ENCODE assay signal across 20 cellular contexts in the genomic region with DNA sequence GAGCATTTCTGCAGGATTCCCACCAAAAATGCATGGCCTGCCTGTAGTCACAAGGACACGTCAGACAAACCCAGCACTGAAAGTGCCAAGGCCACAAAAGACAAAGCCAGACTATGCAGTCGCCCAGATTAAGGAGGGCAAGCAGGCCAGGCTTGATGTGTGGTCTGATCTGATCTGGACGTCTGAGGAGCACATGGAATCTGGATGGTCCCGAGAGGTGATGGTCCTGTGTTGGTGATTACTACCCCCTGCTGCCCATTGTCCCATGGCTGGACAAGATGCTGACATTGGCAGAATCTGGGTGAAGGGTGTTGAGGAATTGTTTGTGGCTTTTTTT. TPM values are rescaled to one million over a fixed set of nuclear protein-coding genes. Genes with fewer than 3 reads are reported as not detected.
DNase-seq lines count a peak whose midpoint lies in the region; ATAC-seq, FAIRE-seq and TF ChIP-seq lines count a peak whose summit lies in the region.
"Had no signal": no experiment of that assay in that cellular context is flagged by ENCODE, and none has a peak within 500 bp of the region (broad histone marks: within the 10 kb centered on the region; RNA-seq: fewer than 3 reads in every experiment).

No MANE protein-coding gene starts in this region.

- H3K4me3 Mint-ChIP-seq in activated T-cell treated with anti-CD3 and anti-CD28 coated beads, Interleukin-2, amount 50 U/mL, for 24 hours = no peak overlapping the region

- no peak overlapping the region for H3K4me3 ChIP-seq in stomach

- peaks cover 16% of the 10 kb centered on the region for H3K36me3 Mint-ChIP-seq in activated T-cell treated with anti-CD3 and anti-CD28 coated beads, Interleukin-2, amount 50 U/mL, for 24 hours (ENCODE audit: low read depth)

- WGBS in stomach, 5 donors = 79 to 98% (median 89%) methylated on average over 4 of the region's 4 CpGs

- H3K36me3 ChIP-seq in stomach = peaks cover 2 to 78% (median 59%) of the 10 kb centered on the region in 4 donors

- H3K4me1 Mint-ChIP-seq in activated T-cell treated with anti-CD3 and anti-CD28 coated beads, Interleukin-2, amount 50 U/mL, for 24 hours (ENCODE audit: low read depth) = no peaks in the 10 kb centered on the region

- TF ChIP-seq CTCF in D721Med (IDR thresholded peaks at IDR 0.05; ENCODE audit: insufficient read depth, missing control alignments) (no peak), stomach (IDR thresholded peaks at IDR 0.05) (no peak)

- no peaks in the 10 kb centered on the region for H3K9me3 ChIP-seq in stomach
- H3K9me3 ChIP-seq: Caco-2 had no signal

- H3K4me1 ChIP-seq in stomach = no peaks in the 10 kb centered on the region
- H3K4me1 ChIP-seq: Caco-2 had no signal

- TF ChIP-seq EP300 in stomach (IDR thresholded peaks at IDR 0.05) = no peak

- TF ChIP-seq POLR2A in stomach (IDR thresholded peaks at IDR 0.05) = no peak

- H3K27ac ChIP-seq in stomach = no peak overlapping the region
- H3K27ac ChIP-seq: HL-60 had no signal

- H3K27ac Mint-ChIP-seq in activated T-cell treated with anti-CD3 and anti-CD28 coated beads, Interleukin-2, amount 50 U/mL, for 24 hours = no peak overlapping the region

- no peaks in the 10 kb centered on the region for H3K9me3 Mint-ChIP-seq in activated T-cell treated with anti-CD3 and anti-CD28 coated beads, Interleukin-2, amount 50 U/mL, for 24 hours

- no peak for FAIRE-seq in D721Med (lab: Jason Lieb, UNC)
- FAIRE-seq: GM12891 had no signal

- no peak for ATAC-seq in GM19395 (IDR thresholded peaks at IDR 0.05; ENCODE audit: unreplicated experiment)
- no peak for ATAC-seq in HG02759 (IDR thresholded peaks at IDR 0.05; ENCODE audit: unreplicated experiment)

- DNase-seq in activated T-cell treated with anti-CD3 and anti-CD28 coated beads, Interleukin-2, amount 50 U/mL, for 24 hours = peak; percentile 19
- no peak for DNase-seq in activated T-cell treated with anti-CD3 and anti-CD28 coated beads for 4 hours
- DNase-seq in D721Med (ENCODE audit: insufficient read length, low spot score) = peak; percentile 5
- DNase-seq in islet precursor cell = peak; percentile 34
- DNase-seq in stomach = peak; percentile 21
- DNase-seq: AML-193; DMS79; KBM-7; NCI-H1092; NCI-H2107; NCI-H226; NCI-H69; NK-92 treated with Interleukin-12 subunit alpha and Interleukin-12 subunit beta, amount 100 ng/mL, for 24 hours; OCI-M1; RPMI8226 had no signal

- intact Hi-C loops in stomach (cut with DNase I; ENCODE audit: low total_unique reads) = no loop called here

- H3K27me3 ChIP-seq in stomach = no peaks in the 10 kb centered on the region

- no peaks in the 10 kb centered on the region for H3K27me3 Mint-ChIP-seq in activated T-cell treated with anti-CD3 and anti-CD28 coated beads, Interleukin-2, amount 50 U/mL, for 24 hours

RNA-seq across cellular contexts. Expression of a gene that starts 17.1 kb away (rescaled TPM):
- 100 to 1,000 TPM in 2 of 5 donors, 10 to 100 TPM in 3; 29.7 to 134 (median 60.7) TPM for total RNA-seq in stomach
- polyA plus RNA-seq in stomach = 10 to 100 TPM; 15.3 to 36.2 (median 27.8) TPM

RNA-seq across cellular contexts. Expression of a gene that starts 58.6 kb away (rescaled TPM):
- 100 to 1,000 TPM in 2 of 5 donors, 10 to 100 TPM in 3; 30.4 to 179 (median 79.0) TPM for total RNA-seq in stomach
- polyA plus RNA-seq in stomach = 10 to 100 TPM; 12.8 to 38.0 (median 14.8) TPM
